Comparison of ENCODE assay signal across 1 cellular context in the genomic region with DNA sequence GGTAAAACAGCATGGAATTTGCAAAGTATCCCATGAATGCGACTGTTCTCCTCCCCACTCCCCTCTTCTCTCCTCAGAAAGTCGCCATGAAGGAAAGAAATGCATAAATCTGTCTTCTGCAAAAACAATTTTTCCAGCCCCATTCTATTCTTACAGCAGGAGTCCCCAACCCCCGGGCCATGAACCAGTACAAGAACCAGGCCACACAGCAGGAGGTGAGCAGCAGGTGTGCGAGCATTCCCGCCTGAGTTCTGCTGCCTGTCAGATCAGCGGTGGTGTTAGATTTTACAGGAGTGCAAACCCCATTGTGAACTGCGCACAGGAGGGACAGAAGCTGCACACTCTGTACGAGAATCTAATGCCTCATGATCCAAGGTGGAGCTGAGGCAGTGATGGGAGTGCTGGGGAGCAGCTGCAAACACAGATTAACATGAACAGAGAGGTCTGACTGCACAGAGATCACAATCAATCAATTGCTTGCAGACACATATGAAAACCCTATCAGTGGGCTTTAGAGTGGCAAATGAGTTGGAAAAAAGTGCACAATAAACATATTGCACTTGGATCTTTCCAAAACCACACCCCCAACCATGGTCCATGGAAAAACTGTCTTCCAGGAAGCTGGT.
TF ChIP-seq lines count a peak whose summit lies in the region.

No MANE protein-coding gene starts in this region.

TF ChIP-seq in SK-N-SH treated with all-trans-retinoic acid at 6 μM for 48 hours, 23 proteins besides CTCF, POLR2A, EP300 and RAD21 (continued from another document):
- TF ChIP-seq, protein P1, sequence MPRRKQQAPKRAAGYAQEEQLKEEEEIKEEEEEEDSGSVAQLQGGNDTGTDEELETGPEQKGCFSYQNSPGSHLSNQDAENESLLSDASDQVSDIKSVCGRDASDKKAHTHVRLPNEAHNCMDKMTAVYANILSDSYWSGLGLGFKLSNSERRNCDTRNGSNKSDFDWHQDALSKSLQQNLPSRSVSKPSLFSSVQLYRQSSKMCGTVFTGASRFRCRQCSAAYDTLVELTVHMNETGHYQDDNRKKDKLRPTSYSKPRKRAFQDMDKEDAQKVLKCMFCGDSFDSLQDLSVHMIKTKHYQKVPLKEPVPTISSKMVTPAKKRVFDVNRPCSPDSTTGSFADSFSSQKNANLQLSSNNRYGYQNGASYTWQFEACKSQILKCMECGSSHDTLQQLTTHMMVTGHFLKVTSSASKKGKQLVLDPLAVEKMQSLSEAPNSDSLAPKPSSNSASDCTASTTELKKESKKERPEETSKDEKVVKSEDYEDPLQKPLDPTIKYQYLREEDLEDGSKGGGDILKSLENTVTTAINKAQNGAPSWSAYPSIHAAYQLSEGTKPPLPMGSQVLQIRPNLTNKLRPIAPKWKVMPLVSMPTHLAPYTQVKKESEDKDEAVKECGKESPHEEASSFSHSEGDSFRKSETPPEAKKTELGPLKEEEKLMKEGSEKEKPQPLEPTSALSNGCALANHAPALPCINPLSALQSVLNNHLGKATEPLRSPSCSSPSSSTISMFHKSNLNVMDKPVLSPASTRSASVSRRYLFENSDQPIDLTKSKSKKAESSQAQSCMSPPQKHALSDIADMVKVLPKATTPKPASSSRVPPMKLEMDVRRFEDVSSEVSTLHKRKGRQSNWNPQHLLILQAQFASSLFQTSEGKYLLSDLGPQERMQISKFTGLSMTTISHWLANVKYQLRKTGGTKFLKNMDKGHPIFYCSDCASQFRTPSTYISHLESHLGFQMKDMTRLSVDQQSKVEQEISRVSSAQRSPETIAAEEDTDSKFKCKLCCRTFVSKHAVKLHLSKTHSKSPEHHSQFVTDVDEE (CRISPR knock-in tag; IDR thresholded peaks at IDR 0.05), result no peak
- TF ChIP-seq TOX (CRISPR knock-in tag; IDR thresholded peaks at IDR 0.05; ENCODE audit: borderline replicate concordance), result no peak
- no peak for TF ChIP-seq OSR1 (CRISPR knock-in tag; IDR thresholded peaks at IDR 0.05)
- no peak for TF ChIP-seq CSDC2 (CRISPR knock-in tag; IDR thresholded peaks at IDR 0.05)
- TF ChIP-seq GLIS3 (CRISPR knock-in tag; IDR thresholded peaks at IDR 0.05), result no peak
- no peak for TF ChIP-seq ZFP3 (CRISPR knock-in tag; IDR thresholded peaks at IDR 0.05)
- TF ChIP-seq ZNF70 (CRISPR knock-in tag; IDR thresholded peaks at IDR 0.05), result no peak
- no peak for TF ChIP-seq ZFP30 (CRISPR knock-in tag; IDR thresholded peaks at IDR 0.05)
- TF ChIP-seq ESRRG (CRISPR knock-in tag; IDR thresholded peaks at IDR 0.05), result no peak
- TF ChIP-seq SNAI2 (CRISPR knock-in tag; IDR thresholded peaks at IDR 0.05), result no peak
